Comparison of ENCODE assay signal across 1 cellular context in genomic region chr1:63317007-63317813, GRCh38.
TF ChIP-seq lines count a peak whose summit lies in the region.

No MANE protein-coding gene starts in this region.

TF ChIP-seq in HEK293, 187 proteins besides CTCF, POLR2A, EP300 and RAD21 (continued from another document):
- no peak for TF ChIP-seq ZNF518A (tag by site-specific recombination; conservative IDR thresholded peaks at IDR 0.05; ENCODE audit: low read depth)
- no peak; the same call in 1 of the 2 replicates for TF ChIP-seq ZNF423 (tag by site-specific recombination; IDR thresholded peaks at IDR 0.05)
- no peak for TF ChIP-seq ZNF146 (tag by site-specific recombination; IDR thresholded peaks at IDR 0.05)
- TF ChIP-seq ZNF555 (tag by site-specific recombination; conservative IDR thresholded peaks at IDR 0.05), result no peak
- TF ChIP-seq MEIS1 (CRISPR knock-in tag; IDR thresholded peaks at IDR 0.05; ENCODE audit: borderline replicate concordance), result no peak
- TF ChIP-seq ELK4 (IDR thresholded peaks at IDR 0.05; ENCODE audit: borderline replicate concordance, low read depth, low read length), result no peak
- TF ChIP-seq ZNF548 (tag by site-specific recombination; IDR thresholded peaks at IDR 0.05), result no peak
- TF ChIP-seq ZNF211 (tag by site-specific recombination; IDR thresholded peaks at IDR 0.05; ENCODE audit: low read depth), result no peak
- no peak for TF ChIP-seq BCL6B (tag by site-specific recombination; IDR thresholded peaks at IDR 0.05)
- TF ChIP-seq GFI1B (tag by site-specific recombination; IDR thresholded peaks at IDR 0.05), result no peak
- TF ChIP-seq ZBTB48 (tag by site-specific recombination; IDR thresholded peaks at IDR 0.05), result peak; percentile 51
- TF ChIP-seq OVOL3 (tag by site-specific recombination; IDR thresholded peaks at IDR 0.05), result no peak
- TF ChIP-seq AEBP2 (tag by site-specific recombination; IDR thresholded peaks at IDR 0.05; ENCODE audit: borderline replicate concordance), result no peak
- TF ChIP-seq ZNF785 (tag by site-specific recombination; IDR thresholded peaks at IDR 0.05), result no peak
- TF ChIP-seq SP3 (tag by site-specific recombination; IDR thresholded peaks at IDR 0.05), result peak; percentile 82
- peak; percentile 79 for TF ChIP-seq SP2 (tag by site-specific recombination; IDR thresholded peaks at IDR 0.05)
- no peak for TF ChIP-seq ZNF621 (tag by site-specific recombination; IDR thresholded peaks at IDR 0.05)
- TF ChIP-seq ZSCAN30 (tag by site-specific recombination; IDR thresholded peaks at IDR 0.05), result peak; percentile 43; the same call in 1 of the 2 replicates
- TF ChIP-seq REST (tag by site-specific recombination; IDR thresholded peaks at IDR 0.05), result no peak
- TF ChIP-seq ZNF18 (tag by site-specific recombination; IDR thresholded peaks at IDR 0.05), result peak; percentile 12; the same call in 1 of the 2 replicates
- TF ChIP-seq YY1 (tag by site-specific recombination; IDR thresholded peaks at IDR 0.05), result no peak
- no peak for TF ChIP-seq ZNF292 (tag by site-specific recombination; IDR thresholded peaks at IDR 0.05; ENCODE audit: borderline replicate concordance, low read depth)
- peak; percentile 9; the same call in 1 of the 2 replicates for TF ChIP-seq ZSCAN5A (tag by site-specific recombination; IDR thresholded peaks at IDR 0.05)
- no peak for TF ChIP-seq ZNF510 (tag by site-specific recombination; IDR thresholded peaks at IDR 0.05; ENCODE audit: insufficient replicate concordance)
- TF ChIP-seq ZBTB11 (tag by site-specific recombination; conservative IDR thresholded peaks at IDR 0.05; ENCODE audit: low read depth), result peak; percentile 70
- TF ChIP-seq YY2 (tag by site-specific recombination; IDR thresholded peaks at IDR 0.05), result no peak
- TF ChIP-seq SCRT2 (tag by site-specific recombination; IDR thresholded peaks at IDR 0.05), result peak; percentile 39; the same call in 1 of the 2 replicates
- TF ChIP-seq ZBTB8A (tag by site-specific recombination; IDR thresholded peaks at IDR 0.05), result peak; percentile 98
